8 cellular contexts compared by ENCODE assay signal in genomic region chr16:18983565-18984424, GRCh38. TPM values are rescaled to one million over a fixed set of nuclear protein-coding genes. Genes with fewer than 3 reads are reported as not detected.
DNase-seq lines count a peak whose midpoint lies in the region; ATAC-seq and TF ChIP-seq lines count a peak whose summit lies in the region.

Gene TMC7 (plus strand): TSS chr16:18983934. CDS start chr16:18984064, 130 bp downstream.

- no peak within 1 kb of the TSS for H3K27ac Mint-ChIP-seq in activated T-helper 2 cell treated with anti-CD3 and anti-CD28 coated beads, Interferon-gamma antibody, Interleukin-2, Interleukin-4, amounts not matched to agents 10 μg/mL and 5 μg/mL and 100 μg/mL, durations not matched to agents 14 hours and 24 hours and 36 hours

- peak; percentile 97 for TF ChIP-seq RAD21 in HCT116 (IDR thresholded peaks at IDR 0.05; ENCODE audit: low read depth)

- H3K36me3 ChIP-seq in HCT116 (ENCODE audit: control insufficient read depth in 1 of 2, insufficient read depth in 2 of 2, low read length in 2 of 2) (no peaks in the 10 kb centered on the region), neuron (ENCODE audit: insufficient read depth, low read length) (no peaks in the 10 kb centered on the region), uterus (no peaks in the 10 kb centered on the region)

- peak; percentile 43 for DNase-seq in AG09319 (ENCODE audit: extremely low read depth, low read depth)
- DNase-seq in HCT116 (ENCODE audit: low read depth, low spot score), result peak; percentile 80
- peak; percentile 80 to 89 for DNase-seq in NCI-H524 (lab: John Stamatoyannopoulos, UW)
- no peak for DNase-seq in activated T-helper 2 cell treated with anti-CD3 and anti-CD28 coated beads, Interferon-gamma antibody, Interleukin-2, Interleukin-4, amounts not matched to agents 10 μg/mL and 5 μg/mL and 100 μg/mL, durations not matched to agents 14 hours and 24 hours and 36 hours (ENCODE audit: low spot score)
- DNase-seq in glomerular visceral epithelial cell (ENCODE audit: extremely low spot score), result peak; percentile 88
- DNase-seq in uterus, result peak; percentile 53 to 56

- ATAC-seq in HCT116 (peak; percentile 94), GM21528 (IDR thresholded peaks at IDR 0.05; ENCODE audit: low FRiP score, unreplicated experiment) (no peak)

- TF ChIP-seq CTCF in AG09319 (IDR thresholded peaks at IDR 0.05; ENCODE audit: low read depth, low read length) (peak; percentile 88), HCT116 (IDR thresholded peaks at IDR 0.05 in 2 of 3, conservative IDR thresholded peaks at IDR 0.05 in 1 of 3; ENCODE audit: borderline replicate concordance in 1 of 3, insufficient read depth in 1 of 3, low read depth in 2 of 3, low read length in 2 of 3) (peak; percentile 80 to 99 (median 82)), uterus (IDR thresholded peaks at IDR 0.05) (peak; percentile 46 to 75 (median 62))

- CTCF ChIA-PET in HCT116 (lab: Charles Lee), result interaction anchor here (0.6 to 1.9 kb wide), 14 partner anchors 9 to 196 kb away, joined by 3 to 13 read pairs (median 6); partner anchors contain the start of genes ARL6IP1 and COQ7

- H3K4me1 ChIP-seq in HCT116 (ENCODE audit: control insufficient read depth in 1 of 2, insufficient read depth in 2 of 2, low read length in 2 of 2) (peaks cover 9 to 24% of the 10 kb centered on the region in 2 experiments; a peak in 3 of 4 replicates), neuron (ENCODE audit: insufficient read depth, low read length) (peaks cover 4% of the 10 kb centered on the region), uterus (no peaks in the 10 kb centered on the region)

- H3K27me3 Mint-ChIP-seq in activated T-helper 2 cell treated with anti-CD3 and anti-CD28 coated beads, Interferon-gamma antibody, Interleukin-2, Interleukin-4, amounts not matched to agents 10 μg/mL and 5 μg/mL and 100 μg/mL, durations not matched to agents 14 hours and 24 hours and 36 hours (ENCODE audit: low read depth), result peaks cover 32% of the 10 kb centered on the region

- no peaks in the 10 kb centered on the region for H4K20me1 ChIP-seq in HCT116 (ENCODE audit: insufficient read depth)

- RAD21 ChIA-PET in HCT116 (lab: Charles Lee; ENCODE audit: low non-redundant PET in 1 of 2, low total read pairs in 2 of 2, uncharacterized antibody in 2 of 2, unreplicated experiment in 2 of 2), result interaction anchor here (0.6 to 0.9 kb wide), 3 partner anchors 15 to 89 kb away, joined by 3 to 4 read pairs (median 3); no protein-coding TSS in a partner anchor

- H2AFZ ChIP-seq in HCT116 (ENCODE audit: low read depth, low read length, poor library complexity, severe bottlenecking), result peak within 1 kb of the TSS; percentile 92
- H2AFZ ChIP-seq in neuron (ENCODE audit: low read depth, low read length), result peak within 1 kb of the TSS; percentile 95

- no peaks in the 10 kb centered on the region for H3K79me2 ChIP-seq in HCT116 (ENCODE audit: insufficient read depth, low read length)

- no TSS peak for BruUV-seq in HCT116 (replicated peaks; lab: Mats Ljungman, UMichigan)

- POLR2A ChIA-PET in HCT116 (lab: Charles Lee), result interaction anchor here (0.9 to 1.6 kb wide), 4 partner anchors 9 to 182 kb away, joined by 3 to 7 read pairs (median 3); partner anchors contain the start of gene ARL6IP1

- H3K4me2 ChIP-seq in HCT116 (ENCODE audit: low read length), result peak within 1 kb of the TSS; percentile 85

- H3K4me3 ChIP-seq in HCT116 (replicated peaks in 1 of 2; ENCODE audit: low read depth in 1 of 2, low read length in 2 of 2), result peak within 1 kb of the TSS; percentile 58 to 68
- peak within 1 kb of the TSS; percentile 77 for H3K4me3 ChIP-seq in neuron (ENCODE audit: low read length)
- H3K4me3 ChIP-seq in uterus, result peak within 1 kb of the TSS; percentile 20 to 43

- intact Hi-C loops in HCT116 (cut with micrococcal nuclease) (loop anchor here (1.0 to 5.0 kb wide), 4 partner anchors 84 to 394 kb away; partner anchors contain the start of gene COQ7), uterus (cut with DNase I; ENCODE audit: low total_unique reads) (loop anchor here (10.0 kb wide), 1 partner anchor 71 kb away; no protein-coding TSS in a partner anchor)
- intact Hi-C loops in activated T-helper 2 cell treated with anti-CD3 and anti-CD28 coated beads, Interferon-gamma antibody, Interleukin-2, Interleukin-4, amounts not matched to agents 10 μg/mL and 5 μg/mL and 100 μg/mL, durations not matched to agents 14 hours and 24 hours and 36 hours (cut with micrococcal nuclease), result no loop called here

- H3K27me3 ChIP-seq in HCT116 (ENCODE audit: insufficient read depth, low read length) (no peaks in the 10 kb centered on the region), neuron (ENCODE audit: insufficient read depth, low read length) (no peaks in the 10 kb centered on the region), uterus (no peaks in the 10 kb centered on the region)

- H3K9ac ChIP-seq in HCT116 (ENCODE audit: low read length), result peak within 1 kb of the TSS; percentile 73

- no peaks in the 10 kb centered on the region for H3K4me1 Mint-ChIP-seq in activated T-helper 2 cell treated with anti-CD3 and anti-CD28 coated beads, Interferon-gamma antibody, Interleukin-2, Interleukin-4, amounts not matched to agents 10 μg/mL and 5 μg/mL and 100 μg/mL, durations not matched to agents 14 hours and 24 hours and 36 hours (ENCODE audit: low read depth)

- no peaks in the 10 kb centered on the region for H3K9me2 ChIP-seq in HCT116 (ENCODE audit: insufficient read depth)

- no peaks in the 10 kb centered on the region for H3K9me3 Mint-ChIP-seq in activated T-helper 2 cell treated with anti-CD3 and anti-CD28 coated beads, Interferon-gamma antibody, Interleukin-2, Interleukin-4, amounts not matched to agents 10 μg/mL and 5 μg/mL and 100 μg/mL, durations not matched to agents 14 hours and 24 hours and 36 hours

- TF ChIP-seq POLR2A in HCT116 (IDR thresholded peaks at IDR 0.05; ENCODE audit: borderline replicate concordance, extremely low read depth, insufficient read depth, insufficient read length), result no peak
- peak in 1 of 2 donors; percentile 9 for TF ChIP-seq POLR2A in uterus (IDR thresholded peaks at IDR 0.05)

- H3K27ac ChIP-seq in HCT116 (ENCODE audit: low read depth, low read length), result peak within 1 kb of the TSS; percentile 60
- peak within 1 kb of the TSS; percentile 50 to 56 for H3K27ac ChIP-seq in uterus

- H3K9me3 ChIP-seq in HCT116 (ENCODE audit: control insufficient read depth in 1 of 2, insufficient read depth in 1 of 2, low read depth in 1 of 2, low read length in 2 of 2) (no peaks in the 10 kb centered on the region), neuron (ENCODE audit: low read length) (no peaks in the 10 kb centered on the region), uterus (no peaks in the 10 kb centered on the region)

- H3K4me3 Mint-ChIP-seq in activated T-helper 2 cell treated with anti-CD3 and anti-CD28 coated beads, Interferon-gamma antibody, Interleukin-2, Interleukin-4, amounts not matched to agents 10 μg/mL and 5 μg/mL and 100 μg/mL, durations not matched to agents 14 hours and 24 hours and 36 hours (ENCODE audit: low read depth), result peak within 1 kb of the TSS; percentile 38

- H3K36me3 Mint-ChIP-seq in activated T-helper 2 cell treated with anti-CD3 and anti-CD28 coated beads, Interferon-gamma antibody, Interleukin-2, Interleukin-4, amounts not matched to agents 10 μg/mL and 5 μg/mL and 100 μg/mL, durations not matched to agents 14 hours and 24 hours and 36 hours (ENCODE audit: low read depth), result no peaks in the 10 kb centered on the region

TF ChIP-seq in HCT116, 20 proteins besides CTCF, POLR2A, EP300 and RAD21:
- TF ChIP-seq MAX (IDR thresholded peaks at IDR 0.05) (0 out of 2 replicates have a peak, but pooled peaks have one; percentile 45), JUND (IDR thresholded peaks at IDR 0.05) (no peak), ZFX (IDR thresholded peaks at IDR 0.05) (peak; percentile 70; the same call in 1 of the 2 replicates), EZH2phosphoT487 (IDR thresholded peaks at IDR 0.05; ENCODE audit: borderline replicate concordance) (no peak), POLR2AphosphoS5 (IDR thresholded peaks at IDR 0.05; ENCODE audit: low read depth, low read length) (peak; percentile 56), YY1 (IDR thresholded peaks at IDR 0.05; ENCODE audit: extremely low read depth, insufficient replicate concordance, low read depth, low read length) (no peak), TCF7L2 (IDR thresholded peaks at IDR 0.05; ENCODE audit: borderline replicate concordance, extremely low read depth, insufficient read depth, insufficient read length) (peak; percentile 65), CBX3 (IDR thresholded peaks at IDR 0.05; ENCODE audit: low read depth) (0 out of 2 replicates have a peak, but pooled peaks have one; percentile 73), ELF1 (IDR thresholded peaks at IDR 0.05; ENCODE audit: borderline replicate concordance, low read depth) (no peak), ATF3 (IDR thresholded peaks at IDR 0.05) (no peak), ZNF274 (IDR thresholded peaks at IDR 0.05; ENCODE audit: low read depth, low read length) (no peak)

RNA-seq across cellular contexts. Expression of gene TMC7, which starts in this region (rescaled TPM):
- total RNA-seq in HCT116 (2021; ENCODE audit: unreplicated experiment) (5.2 TPM), uterus (1 to 10 TPM in 2 of 4 donors, not detected in 2; 1.7 to 1.8 TPM)
- 3.5 and 3.9 TPM in 2 replicates for polyA plus RNA-seq in HCT116 (2012)
- not detected in 2 replicates for total RNA-seq in activated T-helper 2 cell treated with anti-CD3 and anti-CD28 coated beads, Interferon-gamma antibody, Interleukin-2, Interleukin-4, amounts not matched to agents 10 μg/mL and 5 μg/mL and 100 μg/mL, durations not matched to agents 14 hours and 24 hours and 36 hours
